22 cellular contexts compared by ENCODE assay signal in the genomic region with DNA sequence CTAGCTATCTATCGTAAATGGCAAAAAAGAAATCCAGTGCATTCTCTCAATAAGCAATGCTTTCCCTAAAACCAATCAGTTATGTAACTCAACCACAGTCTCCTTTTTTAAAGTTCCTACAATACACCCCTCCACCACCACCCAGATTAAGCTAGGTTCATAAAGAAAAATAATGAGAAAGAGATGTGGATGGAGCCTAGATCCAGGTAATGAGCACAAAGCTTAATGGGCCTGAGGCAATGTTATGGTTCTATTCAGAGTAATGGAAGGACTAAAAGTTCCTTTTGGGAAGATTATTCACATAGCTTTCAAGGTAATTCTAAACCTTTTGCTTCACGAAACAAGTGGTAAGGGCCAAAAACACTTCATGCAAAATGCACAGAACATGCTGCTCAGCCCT.
"Had no signal": no experiment of that assay in that cellular context is flagged by ENCODE, and none has a peak within 500 bp of the region (broad histone marks: within the 10 kb centered on the region; RNA-seq: fewer than 3 reads in every experiment).

No MANE protein-coding gene starts in this region.

- H3K27me3 ChIP-seq: brain microvascular endothelial cell, right lobe of liver, tibial artery had no signal

- H3K9ac ChIP-seq: parathyroid adenoma had no signal

- H3K27ac Mint-ChIP-seq: activated CD4-positive, alpha-beta memory T cell treated with anti-CD3 and anti-CD28 coated beads for 36 hours; activated naive CD4-positive, alpha-beta T cell treated with anti-CD3 and anti-CD28 coated beads, Interleukin-2, amount 10 ng/mL, durations not matched to agents 7 days and 5 days; effector memory CD8-positive, alpha-beta T cell; natural killer cell treated with Interleukin-12 subunit alpha and Interleukin-12 subunit beta and Interleukin-15 and Interleukin-18, amount 100 ng/mL, for 72 hours; stimulated activated naive CD8-positive, alpha-beta T cell treated with anti-CD3 and anti-CD28 coated beads, Interleukin-15, Interleukin-2, amounts not matched to agents 100 ng/mL and 50 ng/mL, for 24 hours; T-helper 17 cell had no signal

- H3K36me3 Mint-ChIP-seq: activated CD4-positive, alpha-beta memory T cell treated with anti-CD3 and anti-CD28 coated beads for 36 hours; activated naive CD4-positive, alpha-beta T cell treated with anti-CD3 and anti-CD28 coated beads, Interleukin-2, amount 10 ng/mL, durations not matched to agents 7 days and 5 days; natural killer cell treated with Interleukin-12 subunit alpha and Interleukin-12 subunit beta and Interleukin-15 and Interleukin-18, amount 100 ng/mL, for 72 hours had no signal

- H3K4me1 Mint-ChIP-seq: activated naive CD4-positive, alpha-beta T cell treated with anti-CD3 and anti-CD28 coated beads, Interleukin-2, amount 10 ng/mL, durations not matched to agents 7 days and 5 days; T-helper 17 cell had no signal

- H3K79me2 ChIP-seq: parathyroid adenoma had no signal

- H3K27me3 Mint-ChIP-seq: activated CD4-positive, alpha-beta memory T cell treated with anti-CD3 and anti-CD28 coated beads for 36 hours; activated naive CD4-positive, alpha-beta T cell treated with anti-CD3 and anti-CD28 coated beads, Interleukin-2, amount 10 ng/mL, durations not matched to agents 7 days and 5 days; effector memory CD8-positive, alpha-beta T cell; natural killer cell treated with Interleukin-12 subunit alpha and Interleukin-12 subunit beta and Interleukin-15 and Interleukin-18, amount 100 ng/mL, for 72 hours; stimulated activated naive CD8-positive, alpha-beta T cell treated with anti-CD3 and anti-CD28 coated beads, Interleukin-15, Interleukin-2, amounts not matched to agents 100 ng/mL and 50 ng/mL, for 24 hours; T-helper 17 cell had no signal

- H3K9me3 Mint-ChIP-seq: activated naive CD4-positive, alpha-beta T cell treated with anti-CD3 and anti-CD28 coated beads, Interleukin-2, amount 10 ng/mL, durations not matched to agents 7 days and 5 days had no signal

- H3K27ac ChIP-seq: brain microvascular endothelial cell, parathyroid adenoma, right lobe of liver, skin epidermis, tibial artery had no signal

- H3K4me3 Mint-ChIP-seq: activated CD4-positive, alpha-beta memory T cell treated with anti-CD3 and anti-CD28 coated beads for 36 hours; activated naive CD4-positive, alpha-beta T cell treated with anti-CD3 and anti-CD28 coated beads, Interleukin-2, amount 10 ng/mL, durations not matched to agents 7 days and 5 days; effector memory CD8-positive, alpha-beta T cell; natural killer cell treated with Interleukin-12 subunit alpha and Interleukin-12 subunit beta and Interleukin-15 and Interleukin-18, amount 100 ng/mL, for 72 hours; stimulated activated naive CD8-positive, alpha-beta T cell treated with anti-CD3 and anti-CD28 coated beads, Interleukin-15, Interleukin-2, amounts not matched to agents 100 ng/mL and 50 ng/mL, for 24 hours; T-helper 17 cell had no signal

- DNase-seq: activated CD4-positive, alpha-beta memory T cell treated with anti-CD3 and anti-CD28 coated beads for 36 hours; activated CD4-positive, alpha-beta T cell treated with anti-CD3 and anti-CD28 coated beads for 48 hours; activated effector memory CD4-positive, alpha-beta T cell treated with Interleukin-2 at 50 U/mL for 16 hours; activated naive CD4-positive, alpha-beta T cell treated with anti-CD3 and anti-CD28 coated beads, Interleukin-2, amount 10 ng/mL, durations not matched to agents 7 days and 5 days; activated T-cell treated with anti-CD3 and anti-CD28 coated beads, Interleukin-2, amount 50 U/mL, for 48 hours; aorta; brain microvascular endothelial cell; effector memory CD8-positive, alpha-beta T cell; foreskin melanocyte; hippocampal formation; left ventricle myocardium superior; mammary epithelial cell; nucleus accumbens; right lobe of liver; stimulated activated CD4-positive, alpha-beta T cell treated with anti-CD3 and anti-CD28 coated beads, Interleukin-1b, Interleukin-23, amount 100 ng/mL, for 48 hours; substantia nigra; T-helper 17 cell; tibial artery had no signal

- H3K4me3 ChIP-seq: right lobe of liver, skin epidermis, tibial artery had no signal

- H3K4me1 ChIP-seq: parathyroid adenoma, tibial artery had no signal
